In genomic region chr5:178464431-178465048, GRCh38 we compare ENCODE assay signal across 31 cellular contexts.
"Had no signal": no experiment of that assay in that cellular context is flagged by ENCODE, and none has a peak within 500 bp of the region (broad histone marks: within the 10 kb centered on the region; RNA-seq: fewer than 3 reads in every experiment).

No MANE protein-coding gene starts in this region.

- H3K4me1 Mint-ChIP-seq: activated CD4-positive, alpha-beta memory T cell treated with anti-CD3 and anti-CD28 coated beads, Interleukin-2, amount 10 ng/mL, durations not matched to agents 7 days and 5 days; activated CD4-positive, alpha-beta T cell treated with anti-CD3 and anti-CD28 coated beads, Interleukin-2, amount 10 ng/mL, durations not matched to agents 7 days and 5 days; activated naive CD4-positive, alpha-beta T cell treated with anti-CD3 and anti-CD28 coated beads, Interleukin-2, amount 10 ng/mL, durations not matched to agents 7 days and 5 days; activated naive CD8-positive, alpha-beta T cell treated with anti-CD3 and anti-CD28 coated beads, Interleukin-2, amount 10 ng/mL, durations not matched to agents 7 days and 5 days; immature natural killer cell; natural killer cell; stimulated activated effector memory CD8-positive, alpha-beta T cell treated with anti-CD3 and anti-CD28 coated beads, Interleukin-12 subunit alpha, Interleukin-12 subunit beta, amount 100 ng/mL, for 72 hours; stimulated activated naive CD8-positive, alpha-beta T cell treated with anti-CD3 and anti-CD28 coated beads, Interleukin-15, amount 100 ng/mL, for 72 hours; T-helper 17 cell had no signal

- H3K9me3 ChIP-seq: ascending aorta, pancreas, prostate gland, sigmoid colon, thyroid gland, upper lobe of right lung had no signal

- H3K4me3 Mint-ChIP-seq: activated CD4-positive, alpha-beta memory T cell treated with anti-CD3 and anti-CD28 coated beads, Interleukin-2, amount 10 ng/mL, durations not matched to agents 7 days and 5 days; activated CD4-positive, alpha-beta T cell treated with anti-CD3 and anti-CD28 coated beads, Interleukin-2, amount 10 ng/mL, durations not matched to agents 7 days and 5 days; activated naive CD4-positive, alpha-beta T cell treated with anti-CD3 and anti-CD28 coated beads, Interleukin-2, amount 10 ng/mL, durations not matched to agents 7 days and 5 days; activated naive CD8-positive, alpha-beta T cell treated with anti-CD3 and anti-CD28 coated beads, Interleukin-2, amount 10 ng/mL, durations not matched to agents 7 days and 5 days; activated T-cell treated with anti-CD3 and anti-CD28 coated beads, Interleukin-2, amount 50 U/mL, for 72 hours; brain; effector memory CD8-positive, alpha-beta T cell; immature natural killer cell; natural killer cell; stimulated activated effector memory CD8-positive, alpha-beta T cell treated with anti-CD3 and anti-CD28 coated beads, Interleukin-12 subunit alpha, Interleukin-12 subunit beta, amount 100 ng/mL, for 72 hours; stimulated activated naive CD8-positive, alpha-beta T cell treated with anti-CD3 and anti-CD28 coated beads, Interleukin-15, amount 100 ng/mL, for 72 hours; T-helper 17 cell; WTC11 had no signal

- H3K4me1 ChIP-seq: pancreas had no signal

- H3K27ac ChIP-seq: ascending aorta, coronary artery, dorsolateral prefrontal cortex, pancreas, prostate gland, sigmoid colon, upper lobe of right lung had no signal

- H3K36me3 ChIP-seq: ascending aorta, pancreas, prostate gland, sigmoid colon, thyroid gland, upper lobe of right lung had no signal

- ATAC-seq: activated T-cell treated with anti-CD3 and anti-CD28 coated beads, Interleukin-2, amount 50 U/mL, for 72 hours; effector memory CD8-positive, alpha-beta T cell; left colon; natural killer cell; pancreas; stimulated activated effector memory CD8-positive, alpha-beta T cell treated with anti-CD3 and anti-CD28 coated beads, Interleukin-12 subunit alpha, Interleukin-12 subunit beta, amount 100 ng/mL, for 72 hours; stimulated activated naive CD8-positive, alpha-beta T cell treated with anti-CD3 and anti-CD28 coated beads, Interleukin-15, amount 100 ng/mL, for 72 hours; T-helper 17 cell; upper lobe of right lung; WTC11 had no signal

- H3K27me3 Mint-ChIP-seq: activated CD4-positive, alpha-beta T cell treated with anti-CD3 and anti-CD28 coated beads, Interleukin-2, amount 10 ng/mL, durations not matched to agents 7 days and 5 days; activated naive CD8-positive, alpha-beta T cell treated with anti-CD3 and anti-CD28 coated beads, Interleukin-2, amount 10 ng/mL, durations not matched to agents 7 days and 5 days; stimulated activated naive CD8-positive, alpha-beta T cell treated with anti-CD3 and anti-CD28 coated beads, Interleukin-15, amount 100 ng/mL, for 72 hours had no signal

- H3K36me3 Mint-ChIP-seq: activated naive CD4-positive, alpha-beta T cell treated with anti-CD3 and anti-CD28 coated beads, Interleukin-2, amount 10 ng/mL, durations not matched to agents 7 days and 5 days; activated naive CD8-positive, alpha-beta T cell treated with anti-CD3 and anti-CD28 coated beads, Interleukin-2, amount 10 ng/mL, durations not matched to agents 7 days and 5 days; brain; immature natural killer cell; natural killer cell; stimulated activated effector memory CD8-positive, alpha-beta T cell treated with anti-CD3 and anti-CD28 coated beads, Interleukin-12 subunit alpha, Interleukin-12 subunit beta, amount 100 ng/mL, for 72 hours; WTC11 had no signal

- H3K9me3 Mint-ChIP-seq: activated CD4-positive, alpha-beta memory T cell treated with anti-CD3 and anti-CD28 coated beads, Interleukin-2, amount 10 ng/mL, durations not matched to agents 7 days and 5 days; activated CD4-positive, alpha-beta T cell treated with anti-CD3 and anti-CD28 coated beads, Interleukin-2, amount 10 ng/mL, durations not matched to agents 7 days and 5 days; activated naive CD4-positive, alpha-beta T cell treated with anti-CD3 and anti-CD28 coated beads, Interleukin-2, amount 10 ng/mL, durations not matched to agents 7 days and 5 days; activated naive CD8-positive, alpha-beta T cell treated with anti-CD3 and anti-CD28 coated beads, Interleukin-2, amount 10 ng/mL, durations not matched to agents 7 days and 5 days; activated T-cell treated with anti-CD3 and anti-CD28 coated beads, Interleukin-2, amount 50 U/mL, for 72 hours; brain; effector memory CD8-positive, alpha-beta T cell; immature natural killer cell; natural killer cell; stimulated activated effector memory CD8-positive, alpha-beta T cell treated with anti-CD3 and anti-CD28 coated beads, Interleukin-12 subunit alpha, Interleukin-12 subunit beta, amount 100 ng/mL, for 72 hours; stimulated activated naive CD8-positive, alpha-beta T cell treated with anti-CD3 and anti-CD28 coated beads, Interleukin-15, amount 100 ng/mL, for 72 hours; WTC11 had no signal

- H3K4me3 ChIP-seq: ascending aorta, coronary artery, dorsolateral prefrontal cortex, pancreas, prostate gland, sigmoid colon, thyroid gland, upper lobe of right lung had no signal

- H3K27me3 ChIP-seq: ascending aorta, dorsolateral prefrontal cortex, pancreas, sigmoid colon, thyroid gland, upper lobe of right lung had no signal

- H3K27ac Mint-ChIP-seq: activated CD4-positive, alpha-beta memory T cell treated with anti-CD3 and anti-CD28 coated beads, Interleukin-2, amount 10 ng/mL, durations not matched to agents 7 days and 5 days; activated CD4-positive, alpha-beta T cell treated with anti-CD3 and anti-CD28 coated beads, Interleukin-2, amount 10 ng/mL, durations not matched to agents 7 days and 5 days; activated naive CD4-positive, alpha-beta T cell treated with anti-CD3 and anti-CD28 coated beads, Interleukin-2, amount 10 ng/mL, durations not matched to agents 7 days and 5 days; activated naive CD8-positive, alpha-beta T cell treated with anti-CD3 and anti-CD28 coated beads, Interleukin-2, amount 10 ng/mL, durations not matched to agents 7 days and 5 days; activated T-cell treated with anti-CD3 and anti-CD28 coated beads, Interleukin-2, amount 50 U/mL, for 72 hours; effector memory CD8-positive, alpha-beta T cell; immature natural killer cell; natural killer cell; stimulated activated effector memory CD8-positive, alpha-beta T cell treated with anti-CD3 and anti-CD28 coated beads, Interleukin-12 subunit alpha, Interleukin-12 subunit beta, amount 100 ng/mL, for 72 hours; stimulated activated naive CD8-positive, alpha-beta T cell treated with anti-CD3 and anti-CD28 coated beads, Interleukin-15, amount 100 ng/mL, for 72 hours; T-helper 17 cell had no signal

- DNase-seq: activated CD4-positive, alpha-beta memory T cell treated with anti-CD3 and anti-CD28 coated beads, Interleukin-2, amount 10 ng/mL, durations not matched to agents 7 days and 5 days; activated CD4-positive, alpha-beta T cell treated with anti-CD3 and anti-CD28 coated beads for 1 hour; activated CD4-positive, alpha-beta T cell treated with anti-CD3 and anti-CD28 coated beads, Interleukin-2, amount 10 ng/mL, durations not matched to agents 7 days and 5 days; activated gamma-delta T cell; activated naive CD4-positive, alpha-beta T cell treated with anti-CD3 and anti-CD28 coated beads, Interleukin-2, amount 10 ng/mL, durations not matched to agents 7 days and 5 days; activated naive CD8-positive, alpha-beta T cell treated with anti-CD3 and anti-CD28 coated beads, Interleukin-2, amount 10 ng/mL, durations not matched to agents 7 days and 5 days; activated T-cell treated with anti-CD3 and anti-CD28 coated beads, Interleukin-2, amount 50 U/mL, for 72 hours; effector memory CD8-positive, alpha-beta T cell; foreskin fibroblast; hippocampal formation; immature natural killer cell; kidney; left colon; natural killer cell; pancreas; retina; sigmoid colon; small intestine; stimulated activated CD4-positive, alpha-beta T cell treated with anti-CD3 and anti-CD28 coated beads, Interleukin-4, amount 100 ng/mL, for 24 hours; stimulated activated naive CD8-positive, alpha-beta T cell treated with anti-CD3 and anti-CD28 coated beads, Interleukin-15, amount 100 ng/mL, for 72 hours; T-helper 17 cell; T1000; thyroid gland; upper lobe of right lung had no signal
